32 cellular contexts compared by ENCODE assay signal in the genomic region with DNA sequence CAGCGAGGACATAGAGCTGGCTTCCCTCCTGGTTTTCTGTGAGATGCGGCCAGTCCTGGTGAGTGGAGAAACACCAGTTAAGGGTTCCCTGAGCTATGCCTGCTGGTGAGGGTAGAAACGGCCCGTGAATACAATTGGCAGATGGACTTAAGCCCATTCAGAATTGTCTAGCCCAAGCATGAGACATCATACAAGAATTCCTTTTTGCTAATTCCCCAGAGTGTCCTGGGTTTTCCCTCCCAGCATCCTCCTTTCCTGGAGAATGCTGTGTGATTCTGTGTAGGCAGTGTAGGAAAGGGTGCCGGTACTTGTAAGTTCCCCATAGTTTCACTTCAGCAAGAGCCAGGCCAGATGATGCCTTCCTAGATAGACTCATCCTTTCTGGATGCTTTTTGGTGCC.
A peak's percentile ranks its signal among the peaks of the same experiment; 100 is the strongest.
DNase-seq lines count a peak whose midpoint lies in the region; ATAC-seq, FAIRE-seq and TF ChIP-seq lines count a peak whose summit lies in the region.
"Had no signal": no experiment of that assay in that cellular context is flagged by ENCODE, and none has a peak within 500 bp of the region (broad histone marks: within the 10 kb centered on the region; RNA-seq: fewer than 3 reads in every experiment).

No MANE protein-coding gene starts in this region.

- H3K36me3 Mint-ChIP-seq in activated CD8-positive, alpha-beta memory T cell treated with anti-CD3 and anti-CD28 coated beads, Interleukin-2, amount 10 ng/mL, durations not matched to agents 7 days and 5 days = peaks cover 54% of the 10 kb centered on the region
- no peaks in the 10 kb centered on the region for H3K36me3 Mint-ChIP-seq in activated naive CD4-positive, alpha-beta T cell treated with anti-CD3 and anti-CD28 coated beads, Interleukin-2, amount 10 ng/mL, durations not matched to agents 7 days and 5 days
- H3K36me3 Mint-ChIP-seq: activated naive CD8-positive, alpha-beta T cell treated with anti-CD3 and anti-CD28 coated beads, Interleukin-2, amount 10 ng/mL, durations not matched to agents 7 days and 5 days had no signal

- no peaks in the 10 kb centered on the region for H3K4me1 Mint-ChIP-seq in activated CD8-positive, alpha-beta memory T cell treated with anti-CD3 and anti-CD28 coated beads, Interleukin-2, amount 10 ng/mL, durations not matched to agents 7 days and 5 days
- H3K4me1 Mint-ChIP-seq in activated naive CD4-positive, alpha-beta T cell treated with anti-CD3 and anti-CD28 coated beads, Interleukin-2, amount 10 ng/mL, durations not matched to agents 7 days and 5 days = no peaks in the 10 kb centered on the region
- H3K4me1 Mint-ChIP-seq: activated CD4-positive, alpha-beta T cell treated with anti-CD3 and anti-CD28 coated beads, Interleukin-2, amount 10 ng/mL, durations not matched to agents 24 days and 14 days; activated naive CD8-positive, alpha-beta T cell treated with anti-CD3 and anti-CD28 coated beads, Interleukin-2, amount 10 ng/mL, durations not matched to agents 7 days and 5 days; IgD-negative memory B cell; naive thymus-derived CD8-positive, alpha-beta T cell; stimulated activated effector memory CD8-positive, alpha-beta T cell treated with anti-CD3 and anti-CD28 coated beads, Interleukin-12 subunit alpha, Interleukin-12 subunit beta, amount 100 ng/mL, for 72 hours had no signal

- H3K27ac Mint-ChIP-seq in activated CD8-positive, alpha-beta memory T cell treated with anti-CD3 and anti-CD28 coated beads, Interleukin-2, amount 10 ng/mL, durations not matched to agents 7 days and 5 days = no peak overlapping the region
- H3K27ac Mint-ChIP-seq in activated naive CD4-positive, alpha-beta T cell treated with anti-CD3 and anti-CD28 coated beads, Interleukin-2, amount 10 ng/mL, durations not matched to agents 7 days and 5 days = no peak overlapping the region
- H3K27ac Mint-ChIP-seq: activated CD4-positive, alpha-beta T cell treated with anti-CD3 and anti-CD28 coated beads, Interleukin-2, amount 10 ng/mL, durations not matched to agents 24 days and 14 days; activated naive CD8-positive, alpha-beta T cell treated with anti-CD3 and anti-CD28 coated beads, Interleukin-2, amount 10 ng/mL, durations not matched to agents 7 days and 5 days; activated T-helper 2 cell treated with anti-CD3 and anti-CD28 coated beads, Interferon-gamma antibody, Interleukin-2, Interleukin-4, amounts not matched to agents 10 μg/mL and 5 μg/mL and 100 μg/mL, durations not matched to agents 14 hours and 24 hours and 36 hours; CD8-positive, alpha-beta T cell; naive thymus-derived CD8-positive, alpha-beta T cell; stimulated activated effector memory CD8-positive, alpha-beta T cell treated with anti-CD3 and anti-CD28 coated beads, Interleukin-12 subunit alpha, Interleukin-12 subunit beta, amount 100 ng/mL, for 72 hours; T-helper 1 cell treated with Interleukin-12 subunit alpha and Interleukin-12 subunit beta and Interleukin-4 antibody, amounts not matched to agents 30 μg/mL and 1 μg/mL, for 36 hours had no signal

- FAIRE-seq in urothelium cell line (lab: Jason Lieb, UNC) = no peak
- FAIRE-seq: A204.1 had no signal

- no peaks in the 10 kb centered on the region for H3K9me3 ChIP-seq in SJSA1 (replicated peaks)
- H3K9me3 ChIP-seq: colonic mucosa, vagina had no signal

- no peak overlapping the region for H3K4me3 Mint-ChIP-seq in activated CD8-positive, alpha-beta memory T cell treated with anti-CD3 and anti-CD28 coated beads, Interleukin-2, amount 10 ng/mL, durations not matched to agents 7 days and 5 days
- no peak overlapping the region for H3K4me3 Mint-ChIP-seq in activated naive CD4-positive, alpha-beta T cell treated with anti-CD3 and anti-CD28 coated beads, Interleukin-2, amount 10 ng/mL, durations not matched to agents 7 days and 5 days
- H3K4me3 Mint-ChIP-seq: activated CD4-positive, alpha-beta T cell treated with anti-CD3 and anti-CD28 coated beads, Interleukin-2, amount 10 ng/mL, durations not matched to agents 24 days and 14 days; activated naive CD8-positive, alpha-beta T cell treated with anti-CD3 and anti-CD28 coated beads, Interleukin-2, amount 10 ng/mL, durations not matched to agents 7 days and 5 days; CD8-positive, alpha-beta T cell; IgD-negative memory B cell; naive thymus-derived CD8-positive, alpha-beta T cell; stimulated activated effector memory CD8-positive, alpha-beta T cell treated with anti-CD3 and anti-CD28 coated beads, Interleukin-12 subunit alpha, Interleukin-12 subunit beta, amount 100 ng/mL, for 72 hours; T-helper 1 cell treated with Interleukin-12 subunit alpha and Interleukin-12 subunit beta and Interleukin-4 antibody, amounts not matched to agents 30 μg/mL and 1 μg/mL, for 36 hours had no signal

- peaks cover 5% of the 10 kb centered on the region for H3K9me3 Mint-ChIP-seq in activated CD8-positive, alpha-beta memory T cell treated with anti-CD3 and anti-CD28 coated beads, Interleukin-2, amount 10 ng/mL, durations not matched to agents 7 days and 5 days (ENCODE audit: low read depth)
- H3K9me3 Mint-ChIP-seq in activated naive CD4-positive, alpha-beta T cell treated with anti-CD3 and anti-CD28 coated beads, Interleukin-2, amount 10 ng/mL, durations not matched to agents 7 days and 5 days = peaks cover under 1% of the 10 kb centered on the region
- H3K9me3 Mint-ChIP-seq: activated CD4-positive, alpha-beta T cell treated with anti-CD3 and anti-CD28 coated beads, Interleukin-2, amount 10 ng/mL, durations not matched to agents 24 days and 14 days had no signal

- no peak for ATAC-seq in activated CD8-positive, alpha-beta memory T cell treated with anti-CD3 and anti-CD28 coated beads, Interleukin-2, amount 10 ng/mL, durations not matched to agents 7 days and 5 days
- ATAC-seq in HG03354 (IDR thresholded peaks at IDR 0.05; ENCODE audit: poor library complexity, severe bottlenecking, unreplicated experiment) (no peak), HG03521 (IDR thresholded peaks at IDR 0.05; ENCODE audit: unreplicated experiment) (no peak)
- ATAC-seq: CD8-positive, alpha-beta T cell; foreskin keratinocyte; HCT116; naive thymus-derived CD8-positive, alpha-beta T cell; sciatic nerve; stimulated activated effector memory CD8-positive, alpha-beta T cell treated with anti-CD3 and anti-CD28 coated beads, Interleukin-12 subunit alpha, Interleukin-12 subunit beta, amount 100 ng/mL, for 72 hours had no signal

- H3K4me1 ChIP-seq in SJSA1 (replicated peaks) = peaks cover 25% of the 10 kb centered on the region
- H3K4me1 ChIP-seq: colonic mucosa, foreskin keratinocyte, vagina had no signal

- CTCF ChIA-PET in activated CD8-positive, alpha-beta memory T cell treated with anti-CD3 and anti-CD28 coated beads, Interleukin-2, amount 10 ng/mL, durations not matched to agents 7 days and 5 days (lab: Charles Lee) = no interaction called here
- CTCF ChIA-PET in activated naive CD4-positive, alpha-beta T cell treated with anti-CD3 and anti-CD28 coated beads, Interleukin-2, amount 10 ng/mL, durations not matched to agents 7 days and 5 days (lab: Charles Lee) = no interaction called here

- DNase-seq in activated CD8-positive, alpha-beta memory T cell treated with anti-CD3 and anti-CD28 coated beads for 24 hours = peak; percentile 5
- DNase-seq in activated CD8-positive, alpha-beta memory T cell treated with anti-CD3 and anti-CD28 coated beads, Interleukin-2, amount 10 ng/mL, durations not matched to agents 7 days and 5 days = no peak
- peak; percentile 69 to 71 for DNase-seq in SJSA1 (ENCODE audit: low read depth in 1 of 2, low spot score in 2 of 2)
- peak; percentile 21 for DNase-seq in fibroblast of villous mesenchyme (ENCODE audit: low read depth)
- DNase-seq in urothelium cell line (ENCODE audit: low spot score) = peak; percentile 70
- no peak for DNase-seq in activated naive CD4-positive, alpha-beta T cell treated with anti-CD3 and anti-CD28 coated beads, Interleukin-2, amount 10 ng/mL, durations not matched to agents 7 days and 5 days
- DNase-seq: activated CD4-positive, alpha-beta T cell treated with anti-CD3 and anti-CD28 coated beads, Interleukin-2, amount 10 ng/mL, durations not matched to agents 24 days and 14 days; activated CD8-positive, alpha-beta memory T cell treated with anti-CD3 and anti-CD28 coated beads, Interleukin-2, amount 50 U/mL, for 4 hours; activated naive CD8-positive, alpha-beta T cell treated with anti-CD3 and anti-CD28 coated beads, Interleukin-2, amount 10 ng/mL, durations not matched to agents 7 days and 5 days; CD8-positive, alpha-beta T cell; colonic mucosa; DMS53; foreskin keratinocyte; hypothalamus; islet precursor cell; mammary epithelial cell; naive thymus-derived CD8-positive, alpha-beta T cell; NCI-H1694 treated with DMSO at 0.1 percent for 48 hours; NCI-H226; NCI-H82; PC-9; SIG-M5 had no signal

- H3K27me3 ChIP-seq in SJSA1 (replicated peaks) = no peaks in the 10 kb centered on the region
- H3K27me3 ChIP-seq: colonic mucosa, foreskin keratinocyte, vagina had no signal

- no peak for TF ChIP-seq CTCF in fibroblast of villous mesenchyme (IDR thresholded peaks at IDR 0.05; ENCODE audit: insufficient read depth, low read depth, low read length)

- no peaks in the 10 kb centered on the region for H3K27me3 Mint-ChIP-seq in activated CD8-positive, alpha-beta memory T cell treated with anti-CD3 and anti-CD28 coated beads, Interleukin-2, amount 10 ng/mL, durations not matched to agents 7 days and 5 days
- no peaks in the 10 kb centered on the region for H3K27me3 Mint-ChIP-seq in activated naive CD4-positive, alpha-beta T cell treated with anti-CD3 and anti-CD28 coated beads, Interleukin-2, amount 10 ng/mL, durations not matched to agents 7 days and 5 days
- H3K27me3 Mint-ChIP-seq: activated CD4-positive, alpha-beta T cell treated with anti-CD3 and anti-CD28 coated beads, Interleukin-2, amount 10 ng/mL, durations not matched to agents 24 days and 14 days; activated naive CD8-positive, alpha-beta T cell treated with anti-CD3 and anti-CD28 coated beads, Interleukin-2, amount 10 ng/mL, durations not matched to agents 7 days and 5 days; IgD-negative memory B cell had no signal

- no peaks in the 10 kb centered on the region for H3K36me3 ChIP-seq in SJSA1
- H3K36me3 ChIP-seq: colonic mucosa, vagina had no signal

- H3K4me3 ChIP-seq in SJSA1 (peak overlapping the region; percentile 5; the same call in 1 of the 2 replicates), fibroblast of villous mesenchyme (ENCODE audit: low read depth, low read length) (no peak overlapping the region)
- H3K4me3 ChIP-seq: colonic mucosa, PC-9, vagina had no signal

- H3K27ac ChIP-seq in SJSA1 = peak overlapping the region; percentile 85
- H3K27ac ChIP-seq: colonic mucosa, foreskin keratinocyte, PC-9, vagina had no signal

Comparison
In these comparisons a context has a peak if more than half of its experiments do, and no peak if none do; other contexts are left out.
1. DNase-seq: peak in activated CD8-positive, alpha-beta memory T cell treated with anti-CD3 and anti-CD28 coated beads for 24 hours (single experiment), SJSA1 (2 of 2), fibroblast of villous mesenchyme (single experiment) and urothelium cell line (single experiment); none in activated CD8-positive, alpha-beta memory T cell treated with anti-CD3 and anti-CD28 coated beads, Interleukin-2, amount 10 ng/mL, durations not matched to agents 7 days and 5 days (single experiment) and activated naive CD4-positive, alpha-beta T cell treated with anti-CD3 and anti-CD28 coated beads, Interleukin-2, amount 10 ng/mL, durations not matched to agents 7 days and 5 days (single experiment).